11 cellular contexts compared by ENCODE assay signal in the genomic region with DNA sequence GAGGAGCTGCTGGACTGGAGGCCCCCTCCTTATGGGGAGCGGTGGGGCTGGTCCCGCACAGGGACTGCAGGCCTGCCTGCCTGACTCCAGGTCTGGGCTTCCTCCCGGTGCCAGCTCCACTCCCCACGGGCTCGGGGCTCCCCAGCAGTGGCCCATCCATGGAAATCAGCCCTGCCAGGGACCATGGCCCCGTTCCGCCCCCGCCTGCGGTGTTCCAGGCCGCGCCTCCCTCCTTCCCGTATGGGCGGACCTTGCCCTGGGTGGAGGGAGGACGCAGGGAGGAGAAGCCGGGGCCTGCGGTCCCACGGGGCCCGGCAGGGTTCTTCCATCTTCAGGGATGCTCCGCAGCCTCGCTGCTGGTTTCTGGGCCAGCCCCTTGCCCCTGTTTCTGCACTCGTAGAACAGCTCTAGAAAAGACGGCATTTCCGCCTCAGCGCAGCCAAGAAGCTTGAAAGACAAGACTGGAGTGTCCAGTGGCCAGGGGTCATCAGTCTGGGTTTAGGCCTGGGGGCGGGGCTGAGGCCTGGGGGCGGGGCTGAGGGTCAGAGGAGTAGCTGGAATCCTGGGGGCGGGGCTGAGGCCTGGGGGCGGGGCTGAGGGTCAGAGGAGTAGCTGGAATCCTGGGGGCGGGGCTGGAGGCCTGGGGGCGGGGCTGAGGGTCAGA.
"Had no signal": no experiment of that assay in that cellular context is flagged by ENCODE, and none has a peak within 500 bp of the region (broad histone marks: within the 10 kb centered on the region; RNA-seq: fewer than 3 reads in every experiment).

No MANE protein-coding gene starts in this region.

- H3K4me3 ChIP-seq: colonic mucosa, gastrocnemius medialis had no signal

- H3K9me3 ChIP-seq: colonic mucosa, gastrocnemius medialis had no signal

- H3K4me1 ChIP-seq: colonic mucosa, gastrocnemius medialis had no signal

- ATAC-seq: activated CD4-positive, alpha-beta T cell treated with anti-CD3 and anti-CD28 coated beads for 36 hours; gastrocnemius medialis; natural killer cell treated with Interleukin-12 subunit alpha and Interleukin-12 subunit beta and Interleukin-15 and Interleukin-18, amount 100 ng/mL, for 72 hours had no signal

- H3K27me3 ChIP-seq: colonic mucosa had no signal

- H3K27ac ChIP-seq: colonic mucosa, epithelial cell of prostate, gastrocnemius medialis, VCaP had no signal

- H3K36me3 ChIP-seq: colonic mucosa, gastrocnemius medialis had no signal

- DNase-seq: activated CD8-positive, alpha-beta memory T cell treated with anti-CD3 and anti-CD28 coated beads, Interleukin-2, amount 50 U/mL, for 48 hours; activated CD8-positive, alpha-beta T cell treated with anti-CD3 and anti-CD28 coated beads, Interleukin-2, amount 10 ng/mL, durations not matched to agents 7 days and 5 days; colonic mucosa; effector CD8-positive, alpha-beta T cell; gastrocnemius medialis; stimulated activated CD4-positive, alpha-beta T cell treated with anti-CD3 and anti-CD28 coated beads, Interleukin-4, amount 100 ng/mL, for 4 hours; SW 1271 had no signal
